Comparison of ENCODE assay signal across 10 cellular contexts in genomic region chr1:54287821-54288220, GRCh38.
DNase-seq lines count a peak whose midpoint lies in the region; ATAC-seq lines count a peak whose summit lies in the region.
"Had no signal": no experiment of that assay in that cellular context is flagged by ENCODE, and none has a peak within 500 bp of the region (broad histone marks: within the 10 kb centered on the region; RNA-seq: fewer than 3 reads in every experiment).

No MANE protein-coding gene starts in this region.

- peak; percentile 14 for DNase-seq in SIG-M5 treated with dmso at 0.1 percent for 504 hours (lab: John Stamatoyannopoulos, UW; ENCODE audit: unreplicated experiment)
- DNase-seq in SIG-M5 (lab: John Stamatoyannopoulos, UW): no peak
- DNase-seq in left kidney (ENCODE audit: low read depth, low spot score): peak; percentile 75
- no peak for DNase-seq in NCI-H2196 (lab: John Stamatoyannopoulos, UW; ENCODE audit: unreplicated experiment)
- no peak for DNase-seq in middle frontal gyrus (ENCODE audit: extremely low spot score, low spot score)
- DNase-seq: ACHN had no signal

- ATAC-seq in HG03095 (IDR thresholded peaks at IDR 0.05; ENCODE audit: unreplicated experiment): no peak

- peak overlapping the region; percentile 34 for H3K27ac ChIP-seq in adipose tissue (ENCODE audit: low read depth, low read length)
- peak overlapping the region; percentile 86 for H3K27ac ChIP-seq in temporal lobe (ENCODE audit: low read depth, low read length)
- H3K27ac ChIP-seq: KMS-11 had no signal

- WGBS in adipose tissue, 3 donors: 62 to 87% (median 75%) methylated on average over 9 of the region's 9 CpGs

Comparison
In these comparisons a context has a peak if more than half of its experiments do, and no peak if none do; other contexts are left out.
1. DNase-seq: peak in SIG-M5 treated with dmso at 0.1 percent for 504 hours (single experiment) and left kidney (single experiment); none in SIG-M5 (single experiment), NCI-H2196 (single experiment) and middle frontal gyrus (single experiment).